Comparison of ENCODE assay signal across 1 cellular context in genomic region chr4:48985976-48986653, GRCh38.
TF ChIP-seq lines count a peak whose summit lies in the region.

Gene CWH43 (plus strand): TSS chr4:48986275. CDS start chr4:48986430, 155 bp downstream.

TF ChIP-seq in H1, 55 proteins besides CTCF, POLR2A, EP300 and RAD21:
- TF ChIP-seq SRF (IDR thresholded peaks at IDR 0.05; ENCODE audit: low read depth, low read length) (no peak), SIX5 (IDR thresholded peaks at IDR 0.05; ENCODE audit: low read depth, low read length) (no peak), SUZ12 (IDR thresholded peaks at IDR 0.05; ENCODE audit: low read length) (peak; percentile 69), KDM4A (IDR thresholded peaks at IDR 0.05; ENCODE audit: low read depth, low read length, severe bottlenecking) (peak; percentile 97), NANOG (IDR thresholded peaks at IDR 0.05; ENCODE audit: insufficient read depth, low read depth, low read length, poor library complexity, severe bottlenecking) (no peak), ASH2L (IDR thresholded peaks at IDR 0.05; ENCODE audit: low read length) (peak; percentile 35)
- TF ChIP-seq, protein P1, sequence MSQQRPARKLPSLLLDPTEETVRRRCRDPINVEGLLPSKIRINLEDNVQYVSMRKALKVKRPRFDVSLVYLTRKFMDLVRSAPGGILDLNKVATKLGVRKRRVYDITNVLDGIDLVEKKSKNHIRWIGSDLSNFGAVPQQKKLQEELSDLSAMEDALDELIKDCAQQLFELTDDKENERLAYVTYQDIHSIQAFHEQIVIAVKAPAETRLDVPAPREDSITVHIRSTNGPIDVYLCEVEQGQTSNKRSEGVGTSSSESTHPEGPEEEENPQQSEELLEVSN (IDR thresholded peaks at IDR 0.05): peak; percentile 55; the same call in 1 of the 2 replicates
